1 cellular context compared by ENCODE assay signal in genomic region chr18:74147779-74148542, GRCh38.
TF ChIP-seq lines count a peak whose summit lies in the region.

A gene with protein sequence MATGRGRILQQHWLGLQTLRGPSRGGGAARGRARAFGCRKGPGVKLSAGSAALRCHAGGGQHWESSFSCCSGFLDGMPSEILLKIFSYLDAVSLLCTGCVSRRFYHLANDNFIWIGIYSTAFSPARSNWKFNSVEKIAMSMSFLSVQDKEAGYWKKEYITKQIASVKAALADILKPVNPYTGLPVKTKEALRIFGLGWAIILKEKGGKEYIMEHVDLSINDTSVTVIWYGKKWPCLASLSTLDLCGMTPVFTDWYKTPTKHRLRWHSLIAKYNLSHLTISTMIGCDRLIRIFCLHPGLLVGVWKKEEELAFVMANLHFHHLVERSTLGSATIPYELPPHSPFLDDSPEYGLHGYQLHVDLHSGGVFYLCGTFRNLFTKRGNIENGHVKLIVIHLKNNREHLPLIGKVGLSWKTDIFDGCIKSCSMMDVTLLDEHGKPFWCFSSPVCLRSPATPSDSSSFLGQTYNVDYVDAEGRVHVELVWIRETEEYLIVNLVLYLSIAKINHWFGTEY (minus strand): TSS chr18:74147834. CDS start chr18:74147785, 49 bp downstream.
TIMM21 (plus strand) TSS chr18:74148523; CDS start chr18:74148809, 286 bp downstream.

TF ChIP-seq in HEK293, 187 proteins besides CTCF, POLR2A, EP300 and RAD21 (continued from another document and continues in another):
- TF ChIP-seq ZNF704 (tag by site-specific recombination; IDR thresholded peaks at IDR 0.05) (no peak), KLF10 (tag by site-specific recombination; IDR thresholded peaks at IDR 0.05) (peak; percentile 8; the same call in 1 of the 2 replicates), IKZF3 (tag by site-specific recombination; IDR thresholded peaks at IDR 0.05) (no peak), ZNF473 (tag by site-specific recombination; IDR thresholded peaks at IDR 0.05) (no peak), ZNF623 (tag by site-specific recombination; IDR thresholded peaks at IDR 0.05) (no peak), ZNF280D (tag by site-specific recombination; IDR thresholded peaks at IDR 0.05) (no peak), ZIC2 (tag by site-specific recombination; IDR thresholded peaks at IDR 0.05) (peak; percentile 15; the same call in 1 of the 2 replicates), ZSCAN23 (tag by site-specific recombination; IDR thresholded peaks at IDR 0.05) (no peak), ZNF529 (tag by site-specific recombination; IDR thresholded peaks at IDR 0.05; ENCODE audit: insufficient replicate concordance) (no peak), ZNF544 (tag by site-specific recombination; IDR thresholded peaks at IDR 0.05) (no peak), ZBTB26 (tag by site-specific recombination; optimal IDR thresholded peaks at IDR 0.05) (peak; percentile 84), ZNF658 (tag by site-specific recombination; IDR thresholded peaks at IDR 0.05) (no peak), MEIS1 (CRISPR knock-in tag; IDR thresholded peaks at IDR 0.05; ENCODE audit: borderline replicate concordance) (no peak), ZNF707 (tag by site-specific recombination; IDR thresholded peaks at IDR 0.05) (no peak), ZNF600 (tag by site-specific recombination; IDR thresholded peaks at IDR 0.05) (peak; percentile 16; the same call in 1 of the 2 replicates), KLF16 (tag by site-specific recombination; IDR thresholded peaks at IDR 0.05) (peak; percentile 61; the same call in 1 of the 2 replicates), TRIM28 (IDR thresholded peaks at IDR 0.05; ENCODE audit: borderline replicate concordance, low read length) (no peak), SCRT2 (tag by site-specific recombination; IDR thresholded peaks at IDR 0.05) (no peak), ZBTB7A (tag by site-specific recombination; IDR thresholded peaks at IDR 0.05; ENCODE audit: low read depth) (no peak), ZNF558 (tag by site-specific recombination; IDR thresholded peaks at IDR 0.05) (no peak), BCL11A (tag by site-specific recombination; IDR thresholded peaks at IDR 0.05; ENCODE audit: low read depth) (no peak), ZNF335 (tag by site-specific recombination; conservative IDR thresholded peaks at IDR 0.05) (peak; percentile 94), ZNF404 (tag by site-specific recombination; IDR thresholded peaks at IDR 0.05) (no peak), ZNF561 (tag by site-specific recombination; IDR thresholded peaks at IDR 0.05; ENCODE audit: borderline replicate concordance) (peak; percentile 38; the same call in 1 of the 2 replicates), ZNF548 (tag by site-specific recombination; IDR thresholded peaks at IDR 0.05) (no peak), ZNF768 (tag by site-specific recombination; IDR thresholded peaks at IDR 0.05) (no peak), ZNF433 (tag by site-specific recombination; IDR thresholded peaks at IDR 0.05; ENCODE audit: low read depth) (no peak), ZNF2 (tag by site-specific recombination; IDR thresholded peaks at IDR 0.05) (peak; percentile 74; the same call in 1 of the 2 replicates), ZNF76 (tag by site-specific recombination; IDR thresholded peaks at IDR 0.05; ENCODE audit: borderline replicate concordance, low read depth) (peak; percentile 99), ZNF394 (tag by site-specific recombination; IDR thresholded peaks at IDR 0.05; ENCODE audit: borderline replicate concordance) (no peak; the same call in 1 of the 2 replicates), ZNF416 (tag by site-specific recombination; IDR thresholded peaks at IDR 0.05) (no peak), KLF7 (tag by site-specific recombination; IDR thresholded peaks at IDR 0.05; ENCODE audit: borderline replicate concordance) (peak; percentile 36; the same call in 1 of the 2 replicates), ZNF513 (tag by site-specific recombination; IDR thresholded peaks at IDR 0.05) (no peak), ZNF37A (tag by site-specific recombination; IDR thresholded peaks at IDR 0.05) (no peak), OVOL3 (tag by site-specific recombination; IDR thresholded peaks at IDR 0.05) (peak; percentile 98), ZNF670 (tag by site-specific recombination; IDR thresholded peaks at IDR 0.05; ENCODE audit: low read depth) (no peak)
- TF ChIP-seq, protein P1, sequence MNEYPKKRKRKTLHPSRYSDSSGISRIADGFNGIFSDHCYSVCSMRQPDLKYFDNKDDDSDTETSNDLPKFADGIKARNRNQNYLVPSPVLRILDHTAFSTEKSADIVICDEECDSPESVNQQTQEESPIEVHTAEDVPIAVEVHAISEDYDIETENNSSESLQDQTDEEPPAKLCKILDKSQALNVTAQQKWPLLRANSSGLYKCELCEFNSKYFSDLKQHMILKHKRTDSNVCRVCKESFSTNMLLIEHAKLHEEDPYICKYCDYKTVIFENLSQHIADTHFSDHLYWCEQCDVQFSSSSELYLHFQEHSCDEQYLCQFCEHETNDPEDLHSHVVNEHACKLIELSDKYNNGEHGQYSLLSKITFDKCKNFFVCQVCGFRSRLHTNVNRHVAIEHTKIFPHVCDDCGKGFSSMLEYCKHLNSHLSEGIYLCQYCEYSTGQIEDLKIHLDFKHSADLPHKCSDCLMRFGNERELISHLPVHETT (tag by site-specific recombination; IDR thresholded peaks at IDR 0.05) = no peak
- TF ChIP-seq, protein P2, sequence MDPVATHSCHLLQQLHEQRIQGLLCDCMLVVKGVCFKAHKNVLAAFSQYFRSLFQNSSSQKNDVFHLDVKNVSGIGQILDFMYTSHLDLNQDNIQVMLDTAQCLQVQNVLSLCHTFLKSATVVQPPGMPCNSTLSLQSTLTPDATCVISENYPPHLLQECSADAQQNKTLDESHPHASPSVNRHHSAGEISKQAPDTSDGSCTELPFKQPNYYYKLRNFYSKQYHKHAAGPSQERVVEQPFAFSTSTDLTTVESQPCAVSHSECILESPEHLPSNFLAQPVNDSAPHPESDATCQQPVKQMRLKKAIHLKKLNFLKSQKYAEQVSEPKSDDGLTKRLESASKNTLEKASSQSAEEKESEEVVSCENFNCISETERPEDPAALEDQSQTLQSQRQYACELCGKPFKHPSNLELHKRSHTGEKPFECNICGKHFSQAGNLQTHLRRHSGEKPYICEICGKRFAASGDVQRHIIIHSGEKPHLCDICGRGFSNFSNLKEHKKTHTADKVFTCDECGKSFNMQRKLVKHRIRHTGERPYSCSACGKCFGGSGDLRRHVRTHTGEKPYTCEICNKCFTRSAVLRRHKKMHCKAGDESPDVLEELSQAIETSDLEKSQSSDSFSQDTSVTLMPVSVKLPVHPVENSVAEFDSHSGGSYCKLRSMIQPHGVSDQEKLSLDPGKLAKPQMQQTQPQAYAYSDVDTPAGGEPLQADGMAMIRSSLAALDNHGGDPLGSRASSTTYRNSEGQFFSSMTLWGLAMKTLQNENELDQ (tag by site-specific recombination; IDR thresholded peaks at IDR 0.05; ENCODE audit: low read depth) = no peak
- TF ChIP-seq, protein P3, sequence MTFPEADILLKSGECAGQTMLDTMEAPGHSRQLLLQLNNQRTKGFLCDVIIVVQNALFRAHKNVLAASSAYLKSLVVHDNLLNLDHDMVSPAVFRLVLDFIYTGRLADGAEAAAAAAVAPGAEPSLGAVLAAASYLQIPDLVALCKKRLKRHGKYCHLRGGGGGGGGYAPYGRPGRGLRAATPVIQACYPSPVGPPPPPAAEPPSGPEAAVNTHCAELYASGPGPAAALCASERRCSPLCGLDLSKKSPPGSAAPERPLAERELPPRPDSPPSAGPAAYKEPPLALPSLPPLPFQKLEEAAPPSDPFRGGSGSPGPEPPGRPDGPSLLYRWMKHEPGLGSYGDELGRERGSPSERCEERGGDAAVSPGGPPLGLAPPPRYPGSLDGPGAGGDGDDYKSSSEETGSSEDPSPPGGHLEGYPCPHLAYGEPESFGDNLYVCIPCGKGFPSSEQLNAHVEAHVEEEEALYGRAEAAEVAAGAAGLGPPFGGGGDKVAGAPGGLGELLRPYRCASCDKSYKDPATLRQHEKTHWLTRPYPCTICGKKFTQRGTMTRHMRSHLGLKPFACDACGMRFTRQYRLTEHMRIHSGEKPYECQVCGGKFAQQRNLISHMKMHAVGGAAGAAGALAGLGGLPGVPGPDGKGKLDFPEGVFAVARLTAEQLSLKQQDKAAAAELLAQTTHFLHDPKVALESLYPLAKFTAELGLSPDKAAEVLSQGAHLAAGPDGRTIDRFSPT (tag by site-specific recombination; IDR thresholded peaks at IDR 0.05) = peak; percentile 89
- TF ChIP-seq, protein P4, sequence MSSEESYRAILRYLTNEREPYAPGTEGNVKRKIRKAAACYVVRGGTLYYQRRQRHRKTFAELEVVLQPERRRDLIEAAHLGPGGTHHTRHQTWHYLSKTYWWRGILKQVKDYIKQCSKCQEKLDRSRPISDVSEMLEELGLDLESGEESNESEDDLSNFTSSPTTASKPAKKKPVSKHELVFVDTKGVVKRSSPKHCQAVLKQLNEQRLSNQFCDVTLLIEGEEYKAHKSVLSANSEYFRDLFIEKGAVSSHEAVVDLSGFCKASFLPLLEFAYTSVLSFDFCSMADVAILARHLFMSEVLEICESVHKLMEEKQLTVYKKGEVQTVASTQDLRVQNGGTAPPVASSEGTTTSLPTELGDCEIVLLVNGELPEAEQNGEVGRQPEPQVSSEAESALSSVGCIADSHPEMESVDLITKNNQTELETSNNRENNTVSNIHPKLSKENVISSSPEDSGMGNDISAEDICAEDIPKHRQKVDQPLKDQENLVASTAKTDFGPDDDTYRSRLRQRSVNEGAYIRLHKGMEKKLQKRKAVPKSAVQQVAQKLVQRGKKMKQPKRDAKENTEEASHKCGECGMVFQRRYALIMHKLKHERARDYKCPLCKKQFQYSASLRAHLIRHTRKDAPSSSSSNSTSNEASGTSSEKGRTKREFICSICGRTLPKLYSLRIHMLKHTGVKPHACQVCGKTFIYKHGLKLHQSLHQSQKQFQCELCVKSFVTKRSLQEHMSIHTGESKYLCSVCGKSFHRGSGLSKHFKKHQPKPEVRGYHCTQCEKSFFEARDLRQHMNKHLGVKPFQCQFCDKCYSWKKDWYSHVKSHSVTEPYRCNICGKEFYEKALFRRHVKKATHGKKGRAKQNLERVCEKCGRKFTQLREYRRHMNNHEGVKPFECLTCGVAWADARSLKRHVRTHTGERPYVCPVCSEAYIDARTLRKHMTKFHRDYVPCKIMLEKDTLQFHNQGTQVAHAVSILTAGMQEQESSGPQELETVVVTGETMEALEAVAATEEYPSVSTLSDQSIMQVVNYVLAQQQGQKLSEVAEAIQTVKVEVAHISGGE (tag by site-specific recombination; conservative IDR thresholded peaks at IDR 0.05; ENCODE audit: low read depth) = peak; percentile 40; the same call in 1 of the 2 replicates
